8 cellular contexts compared by ENCODE assay signal in genomic region chr2:70190086-70190412, GRCh38. TPM values are rescaled to one million over a fixed set of nuclear protein-coding genes. Genes with fewer than 3 reads are reported as not detected.
A peak's percentile ranks its signal among the peaks of the same experiment; 100 is the strongest.
DNase-seq lines count a peak whose midpoint lies in the region; FAIRE-seq and TF ChIP-seq lines count a peak whose summit lies in the region.

No MANE protein-coding gene starts in this region.

- POLR2A ChIA-PET in HEK293 (lab: Yijun Ruan, JAX) = interaction anchor here (0.6 to 2.8 kb wide), 10 partner anchors 8 to 275 kb away, joined by 3 to 45 read pairs (median 8); partner anchors contain the start of genes MXD1, PCYOX1 and SNRPG

- 1 to 3% (median 1%) methylated on average over 8 of the region's 8 CpGs for WGBS in small intestine, 3 donors

- H3K4me1 ChIP-seq in HEK293 (ENCODE audit: control insufficient read depth, insufficient read depth, low read length) (no peaks in the 10 kb centered on the region; the same call in 1 of the 2 replicates), adipocyte (ENCODE audit: control insufficient read depth, insufficient read depth, low read length) (no peaks in the 10 kb centered on the region), small intestine (ENCODE audit: control insufficient read depth in 2 of 2, insufficient read depth in 1 of 2, low read depth in 1 of 2, low read length in 1 of 2) (no peaks in the 10 kb centered on the region)

- CTCF ChIA-PET in HEK293 (lab: Yijun Ruan, JAX) = interaction anchor here (0.6 kb wide), 1 partner anchor 53 kb away, joined by 4 read pairs; no protein-coding TSS in a partner anchor

- H3K27ac ChIP-seq in HEK293 (ENCODE audit: extremely low read depth, low read depth, low read length) = peak overlapping the region; percentile 90
- H3K27ac ChIP-seq in small intestine (ENCODE audit: low read depth in 1 of 2, low read length in 1 of 2) = peak overlapping the region; percentile 73 to 98

- DNase-seq in NCI-H82 (lab: John Stamatoyannopoulos, UW) (peak; percentile 57), NCI-H82 treated with DMSO at 0.1 percent for 48 hours (lab: John Stamatoyannopoulos, UW; ENCODE audit: unreplicated experiment) (no peak), NCI-H2107 (lab: John Stamatoyannopoulos, UW) (peak; percentile 11), adipocyte (ENCODE audit: low read depth) (peak; percentile 68), hepatic stellate cell (ENCODE audit: low spot score) (peak; percentile 30), small intestine (no peak), mucosa of gallbladder (ENCODE audit: low spot score) (no peak)

- no peaks in the 10 kb centered on the region for H3K9me3 ChIP-seq in HEK293 (ENCODE audit: control insufficient read depth, insufficient read depth, low read depth, low read length)
- H3K9me3 ChIP-seq in adipocyte (ENCODE audit: control insufficient read depth, low read length) = no peaks in the 10 kb centered on the region
- no peaks in the 10 kb centered on the region for H3K9me3 ChIP-seq in small intestine (ENCODE audit: control insufficient read depth, low read depth)

- H3K36me3 ChIP-seq in HEK293 (ENCODE audit: control insufficient read depth in 2 of 2, insufficient read depth in 1 of 2, low read length in 2 of 2) (no peaks in the 10 kb centered on the region; a peak in 1 of 3 replicates), adipocyte (ENCODE audit: control insufficient read depth, insufficient read depth, low read length, severe bottlenecking) (no peaks in the 10 kb centered on the region), small intestine (ENCODE audit: control insufficient read depth in 2 of 2, insufficient read depth in 2 of 2, low read length in 2 of 2) (no peaks in the 10 kb centered on the region)

- no peak for FAIRE-seq in small intestine (lab: Jason Lieb, UNC)

- H3K4me3 ChIP-seq in HEK293 (ENCODE audit: low read depth, low read length) = peak overlapping the region; percentile 98
- H3K4me3 ChIP-seq in adipocyte (ENCODE audit: low read length) = peak overlapping the region; percentile 97
- peak overlapping the region; percentile 69 to 72 for H3K4me3 ChIP-seq in small intestine (ENCODE audit: low read depth in 1 of 2, low read length in 2 of 2)

- TF ChIP-seq CTCF in HEK293 (tag by site-specific recombination; IDR thresholded peaks at IDR 0.05) = no peak

- H3K9ac ChIP-seq in adipocyte (ENCODE audit: low read length) = peak overlapping the region; percentile 90

- no peaks in the 10 kb centered on the region for H3K27me3 ChIP-seq in adipocyte (replicated peaks; ENCODE audit: control insufficient read depth, insufficient read depth, low read length)
- H3K27me3 ChIP-seq in small intestine (ENCODE audit: control insufficient read depth in 2 of 2, insufficient read depth in 2 of 2, low read length in 2 of 2) = no peaks in the 10 kb centered on the region

TF ChIP-seq in HEK293, 187 proteins besides CTCF, POLR2A, EP300 and RAD21:
- TF ChIP-seq ZNF280D (tag by site-specific recombination; IDR thresholded peaks at IDR 0.05) = no peak

RNA-seq across cellular contexts. Expression of gene C2orf42, which starts 0.8 kb away (rescaled TPM):
- polyA plus RNA-seq in small intestine = 1 to 10 TPM; 4.3 to 7.0 (median 6.9) TPM
- 22.6 TPM for total RNA-seq in mucosa of gallbladder

RNA-seq across cellular contexts. Expression of gene TIA1, which starts 58.4 kb away (rescaled TPM):
- polyA plus RNA-seq in small intestine = 10 to 100 TPM; 30.3 to 47.2 (median 31.7) TPM
- total RNA-seq in mucosa of gallbladder = 124 TPM

Comparison
In these comparisons a context has a peak if more than half of its experiments do, and no peak if none do; other contexts are left out.
1. DNase-seq: peak in NCI-H82 (single experiment), NCI-H2107 (single experiment), adipocyte (single experiment) and hepatic stellate cell (single experiment); none in NCI-H82 treated with DMSO at 0.1 percent for 48 hours (single experiment), small intestine (single experiment) and mucosa of gallbladder (single experiment).
2. Peak in every context shown above with its lines, with median percentiles within 50 percentile points of each other: H3K4me3 ChIP-seq.